In genomic region chr3:45123030-45123429, GRCh38 we compare ENCODE assay signal across 8 cellular contexts. TPM values are rescaled to one million over a fixed set of nuclear protein-coding genes. Genes with fewer than 3 reads are reported as not detected.
DNase-seq lines count a peak whose midpoint lies in the region; ATAC-seq and TF ChIP-seq lines count a peak whose summit lies in the region.

No MANE protein-coding gene starts in this region.

- POLR2A ChIA-PET in BJ (lab: Charles Lee), result interaction anchor here (1.3 to 1.8 kb wide), 3 partner anchors 11 to 17 kb away, joined by 3 to 9 read pairs (median 4); no protein-coding TSS in a partner anchor

- H3K9me3 ChIP-seq in adrenal gland (replicated peaks in 1 of 3), result no peaks in the 10 kb centered on the region

- no peaks in the 10 kb centered on the region for H3K36me3 ChIP-seq in BJ (ENCODE audit: control insufficient read depth, insufficient read depth, low read length)
- H3K36me3 ChIP-seq in adrenal gland (replicated peaks in 1 of 2), result no peaks in the 10 kb centered on the region

- H3K27me3 ChIP-seq in BJ (ENCODE audit: control insufficient read depth, insufficient read depth, low read length) (no peaks in the 10 kb centered on the region), adrenal gland (no peaks in the 10 kb centered on the region)

- 45 to 57% (median 50%) methylated on average over 5 of the region's 5 CpGs for WGBS in adrenal gland, 4 donors

- DNase-seq in BJ (ENCODE audit: low read depth), result peak; percentile 89
- peak; percentile 37 to 73 for DNase-seq in NOMO-1 (lab: John Stamatoyannopoulos, UW; ENCODE audit: unreplicated experiment in 2 of 2)
- peak; percentile 63 for DNase-seq in fibroblast of the conjunctiva (ENCODE audit: low read depth)
- DNase-seq in adrenal gland, result no peak
- no peak for DNase-seq in NCI-H2081 (lab: John Stamatoyannopoulos, UW)
- no peak for DNase-seq in ecto neural progenitor cell (ENCODE audit: low spot score)
- no peak for DNase-seq in UCSD-AML1 (lab: John Stamatoyannopoulos, UW; ENCODE audit: unreplicated experiment)

- TF ChIP-seq POLR2A in adrenal gland (IDR thresholded peaks at IDR 0.05), result no peak

- intact Hi-C loops in adrenal gland (cut with DNase I), result no loop called here

- no peak overlapping the region for H3K27ac ChIP-seq in adrenal gland

- H3K4me3 ChIP-seq in BJ (ENCODE audit: low read depth, low read length) (no peak overlapping the region), adrenal gland (no peak overlapping the region)

- peak; percentile 91 for ATAC-seq in GM21786 (IDR thresholded peaks at IDR 0.05; ENCODE audit: unreplicated experiment)

- TF ChIP-seq CTCF in BJ (IDR thresholded peaks at IDR 0.05; ENCODE audit: insufficient read depth, low read depth, low read length) (no peak), adrenal gland (IDR thresholded peaks at IDR 0.05) (no peak)

- H3K4me1 ChIP-seq in adrenal gland (replicated peaks in 1 of 2), result no peaks in the 10 kb centered on the region

- CTCF ChIA-PET in BJ (lab: Yijun Ruan, JAX), result interaction anchor here (1.0 to 2.6 kb wide), 8 partner anchors 10 to 101 kb away, joined by 3 to 24 read pairs (median 6); no protein-coding TSS in a partner anchor

RNA-seq across cellular contexts. Expression of gene CDCP1, which starts 23.1 kb away (rescaled TPM):
- 1.0 and 1.3 TPM in 2 replicates for polyA plus RNA-seq in BJ (2011; rRNA removed)
- 1.3 and 2.5 TPM in 2 replicates for polyA minus RNA-seq in BJ (2011; rRNA and poly(A)+ RNA removed)
- 1 to 10 TPM in 7 of 8 donors, under 1 TPM in 1; 0.42 to 4.3 (median 2.7) TPM for total RNA-seq in adrenal gland
- polyA plus RNA-seq in adrenal gland, result under 1 TPM; 0.27 to 0.79 (median 0.40) TPM

Comparison
In these comparisons a context has a peak if more than half of its experiments do, and no peak if none do; other contexts are left out.
1. DNase-seq: peak in BJ (single experiment), NOMO-1 (2 of 2) and fibroblast of the conjunctiva (single experiment); none in adrenal gland (0 of 7), NCI-H2081 (0 of 2), ecto neural progenitor cell (single experiment) and UCSD-AML1 (single experiment).